Comparison of ENCODE assay signal across 8 cellular contexts in the genomic region with DNA sequence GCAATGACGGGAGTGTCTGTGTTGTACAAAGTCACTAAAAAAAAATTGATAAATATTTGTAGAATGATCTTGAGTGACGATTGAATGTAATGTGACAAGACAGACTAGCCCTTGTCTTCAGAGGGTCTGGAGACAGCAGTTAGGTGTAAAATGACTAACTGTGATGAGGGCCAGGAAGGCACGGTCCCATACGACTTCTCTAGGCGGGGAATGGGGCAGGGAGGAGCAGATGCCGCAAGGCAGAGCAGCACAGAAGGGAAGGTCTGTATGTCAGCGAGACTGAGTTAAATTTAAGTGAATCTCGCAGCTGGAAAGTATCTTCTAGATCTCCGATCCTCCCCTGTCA. TPM values are rescaled to one million over a fixed set of nuclear protein-coding genes. Genes with fewer than 3 reads are reported as not detected.
DNase-seq lines count a peak whose midpoint lies in the region; ATAC-seq and TF ChIP-seq lines count a peak whose summit lies in the region.

No MANE protein-coding gene starts in this region.

- peaks cover 11% of the 10 kb centered on the region for H3K4me1 ChIP-seq in smooth muscle cell (ENCODE audit: low read depth)

- CTCF ChIA-PET in activated CD4-positive, alpha-beta memory T cell treated with anti-CD3 and anti-CD28 coated beads, Interleukin-2, amount 10 ng/mL, durations not matched to agents 7 days and 5 days (lab: Charles Lee): interaction anchor here (1.0 kb wide), 1 partner anchor 29 kb away, joined by 3 read pairs; no protein-coding TSS in a partner anchor

- H2AFZ ChIP-seq in smooth muscle cell (ENCODE audit: low read depth): peak overlapping the region; percentile 95

- H3K9me3 ChIP-seq in smooth muscle cell (replicated peaks; ENCODE audit: low read depth): no peaks in the 10 kb centered on the region

- DNase-seq in Right ventricle myocardium inferior (ENCODE audit: missing footprints): no peak
- DNase-seq in cardiac septum (ENCODE audit: low spot score): no peak
- DNase-seq in activated CD4-positive, alpha-beta memory T cell treated with anti-CD3 and anti-CD28 coated beads, Interleukin-2, amount 10 ng/mL, durations not matched to agents 7 days and 5 days: no peak
- DNase-seq in iPS DF 19.7 (ENCODE audit: low read depth, low spot score): peak; percentile 5
- DNase-seq in smooth muscle cell (lab: John Stamatoyannopoulos, UW; ENCODE audit: unreplicated experiment): no peak
- DNase-seq in DMS53 (lab: John Stamatoyannopoulos, UW): no peak
- DNase-seq in HuH-7.5 (ENCODE audit: low spot score): no peak

- POLR2A ChIA-PET in activated CD4-positive, alpha-beta memory T cell treated with anti-CD3 and anti-CD28 coated beads, Interleukin-2, amount 10 ng/mL, durations not matched to agents 7 days and 5 days (lab: Charles Lee): interaction anchor here (0.7 to 1.6 kb wide), 2 partner anchors 12 to 105 kb away, joined by 3 read pairs; no protein-coding TSS in a partner anchor

- peaks cover 5% of the 10 kb centered on the region for H3K27me3 Mint-ChIP-seq in activated CD4-positive, alpha-beta memory T cell treated with anti-CD3 and anti-CD28 coated beads, Interleukin-2, amount 10 ng/mL, durations not matched to agents 7 days and 5 days

- intact Hi-C loops in Right ventricle myocardium inferior (cut with DNase I): no loop called here
- intact Hi-C loops in cardiac septum (cut with DNase I): no loop called here

- ATAC-seq in Right ventricle myocardium inferior (peak; percentile 12), HG03103 (IDR thresholded peaks at IDR 0.05; ENCODE audit: low read depth, unreplicated experiment) (peak; percentile 33)

- TF ChIP-seq CTCF in smooth muscle cell (IDR thresholded peaks at IDR 0.05; ENCODE audit: borderline replicate concordance, insufficient read depth, poor library complexity, severe bottlenecking): no peak

- peak overlapping the region; percentile 89 for H3K4me2 ChIP-seq in smooth muscle cell

- peak overlapping the region; percentile 79 for H3K4me3 ChIP-seq in smooth muscle cell

- H3K79me2 ChIP-seq in smooth muscle cell (ENCODE audit: low read depth): peaks cover 9% of the 10 kb centered on the region

- peak overlapping the region; percentile 92 for H3K4me3 Mint-ChIP-seq in activated CD4-positive, alpha-beta memory T cell treated with anti-CD3 and anti-CD28 coated beads, Interleukin-2, amount 10 ng/mL, durations not matched to agents 7 days and 5 days

- H3K4me1 Mint-ChIP-seq in activated CD4-positive, alpha-beta memory T cell treated with anti-CD3 and anti-CD28 coated beads, Interleukin-2, amount 10 ng/mL, durations not matched to agents 7 days and 5 days: peaks cover 27% of the 10 kb centered on the region

- 2% methylated on average over 9 of the region's 9 CpGs for WGBS in smooth muscle cell (ENCODE audit: low lambda C conversion rate)

- no peak overlapping the region for H3K27ac ChIP-seq in smooth muscle cell (ENCODE audit: low read depth)

- peaks cover 41% of the 10 kb centered on the region for H3K36me3 Mint-ChIP-seq in activated CD4-positive, alpha-beta memory T cell treated with anti-CD3 and anti-CD28 coated beads, Interleukin-2, amount 10 ng/mL, durations not matched to agents 7 days and 5 days (ENCODE audit: low read depth)

- H3K9ac ChIP-seq in smooth muscle cell (ENCODE audit: low read depth): peak overlapping the region; percentile 94

- no peaks in the 10 kb centered on the region for H3K27me3 ChIP-seq in smooth muscle cell (ENCODE audit: low read depth)

- no peaks in the 10 kb centered on the region for H4K20me1 ChIP-seq in smooth muscle cell (ENCODE audit: low read depth)

- H3K9me3 Mint-ChIP-seq in activated CD4-positive, alpha-beta memory T cell treated with anti-CD3 and anti-CD28 coated beads, Interleukin-2, amount 10 ng/mL, durations not matched to agents 7 days and 5 days: no peaks in the 10 kb centered on the region

- no peaks in the 10 kb centered on the region for H3K36me3 ChIP-seq in smooth muscle cell (ENCODE audit: low read depth)

- H3F3A ChIP-seq in smooth muscle cell (ENCODE audit: low read depth): no peaks in the 10 kb centered on the region

- peak overlapping the region; percentile 72 for H3K27ac Mint-ChIP-seq in activated CD4-positive, alpha-beta memory T cell treated with anti-CD3 and anti-CD28 coated beads, Interleukin-2, amount 10 ng/mL, durations not matched to agents 7 days and 5 days

RNA-seq across cellular contexts. Expression of a gene that starts 0.4 kb away (rescaled TPM):
- total RNA-seq in Right ventricle myocardium inferior: 0.51 TPM
- 0.70 TPM for total RNA-seq in cardiac septum
- 10 to 100 TPM; 52.4 to 52.9 TPM for total RNA-seq in activated CD4-positive, alpha-beta memory T cell treated with anti-CD3 and anti-CD28 coated beads, Interleukin-2, amount 10 ng/mL, durations not matched to agents 7 days and 5 days
- total RNA-seq in smooth muscle cell: 5.6 and 6.9 TPM in 2 replicates
- 2.4 and 4.6 TPM in 2 replicates for polyA plus RNA-seq in smooth muscle cell
